23 cellular contexts compared by ENCODE assay signal in the genomic region with DNA sequence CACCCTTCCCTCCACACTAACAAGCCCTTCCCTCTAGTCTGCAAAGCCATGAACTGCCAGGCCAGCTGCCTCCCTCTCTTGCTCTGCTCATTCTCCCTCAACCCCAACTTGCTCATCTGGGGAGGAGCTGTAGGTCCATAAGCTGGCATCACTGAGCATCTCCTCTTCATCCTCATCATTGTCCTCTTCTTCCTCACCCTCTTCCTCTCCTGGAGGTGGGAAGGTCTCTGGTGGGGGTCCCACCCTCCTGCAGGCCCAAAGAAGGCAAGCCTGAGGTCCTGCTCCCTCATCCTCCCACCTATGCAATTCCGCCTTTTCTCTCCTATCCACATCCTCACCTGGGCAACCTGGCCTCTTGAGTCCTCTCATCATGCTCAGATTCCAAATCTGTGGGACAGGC. TPM values are rescaled to one million over a fixed set of nuclear protein-coding genes. Genes with fewer than 3 reads are reported as not detected.
DNase-seq lines count a peak whose midpoint lies in the region; ATAC-seq and TF ChIP-seq lines count a peak whose summit lies in the region.
"Had no signal": no experiment of that assay in that cellular context is flagged by ENCODE, and none has a peak within 500 bp of the region (broad histone marks: within the 10 kb centered on the region; RNA-seq: fewer than 3 reads in every experiment).

No MANE protein-coding gene starts in this region.

- peaks cover 0 to 36% (median 0%) of the 10 kb centered on the region in 3 experiments for H3K36me3 ChIP-seq in naive thymus-derived CD4-positive, alpha-beta T cell (ENCODE audit: control insufficient read depth in 2 of 3, insufficient read depth in 3 of 3, low read length in 3 of 3)
- H3K36me3 ChIP-seq in thyroid gland = no peaks in the 10 kb centered on the region

- H3K36me3 Mint-ChIP-seq in stimulated activated naive CD8-positive, alpha-beta T cell treated with anti-CD3 and anti-CD28 coated beads, Interleukin-15, Interleukin-2, amounts not matched to agents 100 ng/mL and 50 ng/mL, for 24 hours (ENCODE audit: low read depth) = peaks cover 4% of the 10 kb centered on the region
- peaks cover 27% of the 10 kb centered on the region for H3K36me3 Mint-ChIP-seq in activated CD8-positive, alpha-beta T cell treated with anti-CD3 and anti-CD28 coated beads for 36 hours (ENCODE audit: low read depth)
- peaks cover 0 to 16% (median 0%) of the 10 kb centered on the region in 5 donors for H3K36me3 Mint-ChIP-seq in naive thymus-derived CD4-positive, alpha-beta T cell
- peaks cover 8% of the 10 kb centered on the region for H3K36me3 Mint-ChIP-seq in mesothelial cell of epicardium
- H3K36me3 Mint-ChIP-seq: naive B cell had no signal

- no peak for DNase-seq in stimulated activated naive CD8-positive, alpha-beta T cell treated with anti-CD3 and anti-CD28 coated beads, Interleukin-15, Interleukin-2, amounts not matched to agents 100 U/mL and 50 U/mL, for 24 hours
- DNase-seq in activated CD8-positive, alpha-beta T cell treated with anti-CD3 and anti-CD28 coated beads for 36 hours = no peak
- DNase-seq in naive thymus-derived CD4-positive, alpha-beta T cell = no peak
- DNase-seq in stimulated activated CD4-positive, alpha-beta T cell treated with anti-CD3 and anti-CD28 coated beads, Interleukin-4, amount 100 ng/mL, for 24 hours = no peak
- no peak for DNase-seq in thyroid gland
- no peak for DNase-seq in mesothelial cell of epicardium (ENCODE audit: low spot score in 2 of 2, unreplicated experiment in 2 of 2)
- no peak for DNase-seq in Right ventricle myocardium superior
- DNase-seq: central memory CD4-positive, alpha-beta T cell; EL; erythroblast; GM23248; mammary epithelial cell; naive B cell; NCI-H1092; NCI-H2081; NCI-H510A; small intestine; stimulated activated CD4-positive, alpha-beta T cell treated with anti-CD3 and anti-CD28 coated beads, Interleukin-4, amount 100 ng/mL, for 1 hour; SW 1271 had no signal

- ATAC-seq in stimulated activated naive CD8-positive, alpha-beta T cell treated with anti-CD3 and anti-CD28 coated beads, Interleukin-15, Interleukin-2, amounts not matched to agents 100 U/mL and 50 U/mL, for 24 hours = no peak
- no peak for ATAC-seq in activated CD8-positive, alpha-beta T cell treated with anti-CD3 and anti-CD28 coated beads for 36 hours
- no peak for ATAC-seq in naive thymus-derived CD4-positive, alpha-beta T cell
- ATAC-seq in Right ventricle myocardium superior (ENCODE audit: poor library complexity) = no peak

- 93 to 96% methylated on average over 1 of the region's 1 CpG for WGBS in thyroid gland, 2 donors

- intact Hi-C loops in activated CD8-positive, alpha-beta T cell treated with anti-CD3 and anti-CD28 coated beads for 36 hours (cut with micrococcal nuclease) = no loop called here
- intact Hi-C loops in naive thymus-derived CD4-positive, alpha-beta T cell (cut with micrococcal nuclease) = no loop called here
- intact Hi-C loops in thyroid gland (cut with DNase I) = no loop called here
- intact Hi-C loops in Right ventricle myocardium superior (cut with DNase I) = no loop called here

- H3K9me3 ChIP-seq in naive thymus-derived CD4-positive, alpha-beta T cell (ENCODE audit: control insufficient read depth in 2 of 3, low read length in 3 of 3) = no peaks in the 10 kb centered on the region
- no peaks in the 10 kb centered on the region for H3K9me3 ChIP-seq in thyroid gland
- H3K9me3 ChIP-seq: prostate gland had no signal

- TF ChIP-seq CTCF in activated CD8-positive, alpha-beta T cell treated with anti-CD3 and anti-CD28 coated beads for 36 hours (IDR thresholded peaks at IDR 0.05) = no peak
- TF ChIP-seq CTCF in thyroid gland (IDR thresholded peaks at IDR 0.05) (no peak), mesothelial cell of epicardium (IDR thresholded peaks at IDR 0.05; ENCODE audit: unreplicated experiment) (no peak)

- H3K9me3 Mint-ChIP-seq in stimulated activated naive CD8-positive, alpha-beta T cell treated with anti-CD3 and anti-CD28 coated beads, Interleukin-15, Interleukin-2, amounts not matched to agents 100 ng/mL and 50 ng/mL, for 24 hours = no peaks in the 10 kb centered on the region
- no peaks in the 10 kb centered on the region for H3K9me3 Mint-ChIP-seq in activated CD8-positive, alpha-beta T cell treated with anti-CD3 and anti-CD28 coated beads for 36 hours
- H3K9me3 Mint-ChIP-seq in naive thymus-derived CD4-positive, alpha-beta T cell = peaks cover 0 to 4% (median 0%) of the 10 kb centered on the region in 11 donors
- H3K9me3 Mint-ChIP-seq in mesothelial cell of epicardium = no peaks in the 10 kb centered on the region
- H3K9me3 Mint-ChIP-seq: activated T-helper 2 cell treated with anti-CD3 and anti-CD28 coated beads, Interferon-gamma antibody, Interleukin-2, Interleukin-4, amounts not matched to agents 10 μg/mL and 5 μg/mL and 100 μg/mL, durations not matched to agents 14 hours and 24 hours and 36 hours; naive B cell had no signal

- CTCF ChIA-PET in activated CD8-positive, alpha-beta T cell treated with anti-CD3 and anti-CD28 coated beads for 36 hours (lab: Charles Lee) = interaction anchor here (1.1 to 4.9 kb wide), 2 partner anchors 14 to 17 kb away, joined by 5 to 23 read pairs; no protein-coding TSS in a partner anchor
- CTCF ChIA-PET in naive thymus-derived CD4-positive, alpha-beta T cell (lab: Charles Lee) = no interaction called here

- peak overlapping the region; percentile 14 for H3K27ac ChIP-seq in naive thymus-derived CD4-positive, alpha-beta T cell (ENCODE audit: low read depth, low read length)
- H3K27ac ChIP-seq in thyroid gland = no peak overlapping the region
- H3K27ac ChIP-seq: GM23248, KMS-11 had no signal

- peak overlapping the region; percentile 38 for H3K27ac Mint-ChIP-seq in stimulated activated naive CD8-positive, alpha-beta T cell treated with anti-CD3 and anti-CD28 coated beads, Interleukin-15, Interleukin-2, amounts not matched to agents 100 ng/mL and 50 ng/mL, for 24 hours
- peak overlapping the region; percentile 35 for H3K27ac Mint-ChIP-seq in activated CD8-positive, alpha-beta T cell treated with anti-CD3 and anti-CD28 coated beads for 36 hours
- peak overlapping the region in 7 of 9 donors; percentile 26 to 78 (median 51) for H3K27ac Mint-ChIP-seq in naive thymus-derived CD4-positive, alpha-beta T cell
- H3K27ac Mint-ChIP-seq in mesothelial cell of epicardium = no peak overlapping the region

- no peaks in the 10 kb centered on the region for H3K27me3 ChIP-seq in naive thymus-derived CD4-positive, alpha-beta T cell (ENCODE audit: control insufficient read depth in 2 of 2, insufficient read depth in 2 of 2, low read length in 2 of 2)
- no peaks in the 10 kb centered on the region for H3K27me3 ChIP-seq in thyroid gland

- POLR2A ChIA-PET in activated CD8-positive, alpha-beta T cell treated with anti-CD3 and anti-CD28 coated beads for 36 hours (lab: Charles Lee) = interaction anchor here (0.6 kb wide), 1 partner anchor 70 kb away, joined by 3 read pairs; no protein-coding TSS in a partner anchor
- POLR2A ChIA-PET in naive thymus-derived CD4-positive, alpha-beta T cell (lab: Charles Lee) = no interaction called here

- no peak overlapping the region for H3K4me3 ChIP-seq in naive thymus-derived CD4-positive, alpha-beta T cell (ENCODE audit: low read length)
- no peak overlapping the region for H3K4me3 ChIP-seq in thyroid gland (replicated peaks in 1 of 3)
- H3K4me3 ChIP-seq: GM23248, prostate gland had no signal

- H3K4me3 Mint-ChIP-seq in stimulated activated naive CD8-positive, alpha-beta T cell treated with anti-CD3 and anti-CD28 coated beads, Interleukin-15, Interleukin-2, amounts not matched to agents 100 ng/mL and 50 ng/mL, for 24 hours = peak overlapping the region; percentile 91
- peak overlapping the region; percentile 88 for H3K4me3 Mint-ChIP-seq in activated CD8-positive, alpha-beta T cell treated with anti-CD3 and anti-CD28 coated beads for 36 hours
- H3K4me3 Mint-ChIP-seq in naive thymus-derived CD4-positive, alpha-beta T cell = peak overlapping the region in 3 of 10 donors; percentile 27 to 98 (median 96)
- H3K4me3 Mint-ChIP-seq in mesothelial cell of epicardium = no peak overlapping the region

- peaks cover 34 to 50% of the 10 kb centered on the region in 2 donors for H3K4me1 ChIP-seq in naive thymus-derived CD4-positive, alpha-beta T cell (ENCODE audit: control insufficient read depth in 2 of 2, insufficient read depth in 2 of 2, low read length in 2 of 2)
- peaks cover 15 to 18% of the 10 kb centered on the region in 2 donors for H3K4me1 ChIP-seq in thyroid gland

- no peak for TF ChIP-seq POLR2A in thyroid gland (IDR thresholded peaks at IDR 0.05)

- H3K4me1 Mint-ChIP-seq in stimulated activated naive CD8-positive, alpha-beta T cell treated with anti-CD3 and anti-CD28 coated beads, Interleukin-15, Interleukin-2, amounts not matched to agents 100 ng/mL and 50 ng/mL, for 24 hours (ENCODE audit: low read depth) = peaks cover 15% of the 10 kb centered on the region
- H3K4me1 Mint-ChIP-seq in activated CD8-positive, alpha-beta T cell treated with anti-CD3 and anti-CD28 coated beads for 36 hours (ENCODE audit: low read depth) = peaks cover 20% of the 10 kb centered on the region
- peaks cover 0 to 42% (median 37%) of the 10 kb centered on the region in 7 donors for H3K4me1 Mint-ChIP-seq in naive thymus-derived CD4-positive, alpha-beta T cell
- peaks cover 32% of the 10 kb centered on the region for H3K4me1 Mint-ChIP-seq in mesothelial cell of epicardium

- H3K27me3 Mint-ChIP-seq in stimulated activated naive CD8-positive, alpha-beta T cell treated with anti-CD3 and anti-CD28 coated beads, Interleukin-15, Interleukin-2, amounts not matched to agents 100 ng/mL and 50 ng/mL, for 24 hours = no peaks in the 10 kb centered on the region
- H3K27me3 Mint-ChIP-seq in activated CD8-positive, alpha-beta T cell treated with anti-CD3 and anti-CD28 coated beads for 36 hours = no peaks in the 10 kb centered on the region
- H3K27me3 Mint-ChIP-seq in naive thymus-derived CD4-positive, alpha-beta T cell = no peaks in the 10 kb centered on the region
- no peaks in the 10 kb centered on the region for H3K27me3 Mint-ChIP-seq in mesothelial cell of epicardium (ENCODE audit: low read depth)
- H3K27me3 Mint-ChIP-seq: naive B cell had no signal

RNA-seq across cellular contexts. Expression of gene ZNF692, which starts 2.7 kb away (rescaled TPM):
- 10 to 100 TPM; 80.8 to 85.6 TPM for total RNA-seq in activated CD8-positive, alpha-beta T cell treated with anti-CD3 and anti-CD28 coated beads for 36 hours
- 10 to 100 TPM; 44.5 to 87.5 (median 68.0) TPM for total RNA-seq in naive thymus-derived CD4-positive, alpha-beta T cell
- polyA plus RNA-seq in naive thymus-derived CD4-positive, alpha-beta T cell = 10 to 100 TPM in 1 of 2 donors, 1 to 10 TPM in 1; 7.6 to 13.7 TPM
- total RNA-seq in thyroid gland (10 to 100 TPM; 17.2 to 59.7 (median 34.1) TPM), mesothelial cell of epicardium (78.9 to 84.2 TPM (median 80.1 TPM) in 3 replicates), Right ventricle myocardium superior (20.4 TPM)

RNA-seq across cellular contexts. Expression of gene ZNF672, which starts 18.2 kb away (rescaled TPM):
- total RNA-seq in activated CD8-positive, alpha-beta T cell treated with anti-CD3 and anti-CD28 coated beads for 36 hours = 10 to 100 TPM; 43.8 to 45.1 TPM
- total RNA-seq in naive thymus-derived CD4-positive, alpha-beta T cell = 10 to 100 TPM; 28.7 to 49.8 (median 42.7) TPM
- polyA plus RNA-seq in naive thymus-derived CD4-positive, alpha-beta T cell = 10 to 100 TPM; 16.6 to 33.7 TPM
- total RNA-seq in thyroid gland (10 to 100 TPM; 43.5 to 82.2 (median 53.7) TPM), mesothelial cell of epicardium (36.1 to 40.9 TPM (median 38.2 TPM) in 3 replicates), Right ventricle myocardium superior (41.7 TPM)

RNA-seq across cellular contexts. Expression of gene SH3BP5L, which starts 30.5 kb away (rescaled TPM):
- total RNA-seq in activated CD8-positive, alpha-beta T cell treated with anti-CD3 and anti-CD28 coated beads for 36 hours = 10 to 100 TPM; 16.2 to 18.3 TPM
- 10 to 100 TPM; 22.5 to 51.1 (median 33.3) TPM for total RNA-seq in naive thymus-derived CD4-positive, alpha-beta T cell
- 1 to 10 TPM; 4.4 to 7.3 TPM for polyA plus RNA-seq in naive thymus-derived CD4-positive, alpha-beta T cell
- 10 to 100 TPM; 25.2 to 32.0 (median 30.0) TPM for total RNA-seq in thyroid gland
- 24.9 to 26.9 TPM (median 26.2 TPM) in 3 replicates for total RNA-seq in mesothelial cell of epicardium
- 19.8 TPM for total RNA-seq in Right ventricle myocardium superior

RNA-seq across cellular contexts. Expression of gene PGBD2, which starts 49.9 kb away (rescaled TPM):
- total RNA-seq in activated CD8-positive, alpha-beta T cell treated with anti-CD3 and anti-CD28 coated beads for 36 hours = 1 to 10 TPM; 3.2 to 3.4 TPM
- 10 to 100 TPM in 2 of 5 experiments, 1 to 10 TPM in 3; 2.9 to 19.0 (median 7.6) TPM for total RNA-seq in naive thymus-derived CD4-positive, alpha-beta T cell
- polyA plus RNA-seq in naive thymus-derived CD4-positive, alpha-beta T cell = 10 to 100 TPM in 1 of 2 donors, 1 to 10 TPM in 1; 5.7 to 11.2 TPM
- total RNA-seq in thyroid gland (10 to 100 TPM; 10.0 to 20.3 (median 14.4) TPM), mesothelial cell of epicardium (8.5 to 9.7 TPM (median 8.6 TPM) in 3 replicates), Right ventricle myocardium superior (2.8 TPM)
